13 cellular contexts compared by ENCODE assay signal in genomic region chr9:33807156-33807555, GRCh38. TPM values are rescaled to one million over a fixed set of nuclear protein-coding genes. Genes with fewer than 3 reads are reported as not detected.
DNase-seq lines count a peak whose midpoint lies in the region; ATAC-seq and TF ChIP-seq lines count a peak whose summit lies in the region.
"Not testable (repeated sequence)": the region's sequence is repeated elsewhere in the genome, so short reads cannot be mapped to it uniquely, and the experiment has no call there.
"Had no signal": no experiment of that assay in that cellular context is flagged by ENCODE, and none has a peak within 500 bp of the region (broad histone marks: within the 10 kb centered on the region; RNA-seq: fewer than 3 reads in every experiment).

No MANE protein-coding gene starts in this region.

- not testable (repeated sequence) for H3K4me2 ChIP-seq in GM23248 (ENCODE audit: unreplicated experiment); SK-N-SH

- peak overlapping the region; percentile 49; the same call in 1 of the 2 replicates for H3K27ac ChIP-seq in C4-2B
- H3K27ac ChIP-seq in GM23248; SK-N-SH (ENCODE audit: low read depth in 2 of 2, low read length in 1 of 2); right lobe of liver; gastrocnemius medialis: not testable (repeated sequence)

- not testable (repeated sequence) for H3K9me3 ChIP-seq in GM23248 (ENCODE audit: low read depth); SK-N-SH; right lobe of liver; gastrocnemius medialis

- not testable (repeated sequence) for H3K9me2 ChIP-seq in GM23248 (ENCODE audit: insufficient read depth); SK-N-SH

- not testable (repeated sequence) for H3F3A ChIP-seq in GM23248 (ENCODE audit: insufficient read depth); SK-N-SH (replicated peaks; ENCODE audit: insufficient read depth)

- CTCF ChIA-PET in SK-N-SH (lab: Yijun Ruan, JAX): interaction anchor here (1.0 to 1.3 kb wide), 3 partner anchors 8 to 267 kb away, joined by 3 to 5 read pairs (median 3); no protein-coding TSS in a partner anchor

- WGBS in GM23248 (ENCODE audit: low coverage in 1 of 2, low lambda C conversion rate in 2 of 2, missing lambda C conversion rate in 2 of 2), 2 experiments: 57 to 60% methylated on average over 2 of the region's 2 CpGs
- 89% methylated on average over 2 of the region's 2 CpGs for WGBS in SK-N-SH (ENCODE audit: low lambda C conversion rate)
- 41% methylated on average over 2 of the region's 2 CpGs for WGBS in right lobe of liver (ENCODE audit: insufficient coverage, low coverage, low lambda C conversion rate, missing lambda C conversion rate)

- H3K79me2 ChIP-seq in GM23248 (ENCODE audit: insufficient read depth); SK-N-SH (ENCODE audit: insufficient read depth): not testable (repeated sequence)

- H2AFZ ChIP-seq in GM23248: not testable (repeated sequence)
- H2AFZ ChIP-seq in SK-N-SH (ENCODE audit: low read depth): 0 out of 2 replicates have a peak overlapping the region, but pooled peaks have one; percentile 29

- not testable (repeated sequence) for TF ChIP-seq EP300 in SK-N-SH (IDR thresholded peaks at IDR 0.05; ENCODE audit: borderline replicate concordance in 1 of 2, low read depth in 1 of 2, low read length in 1 of 2)

- H4K20me1 ChIP-seq in GM23248 (ENCODE audit: insufficient read depth); SK-N-SH (ENCODE audit: insufficient read depth): not testable (repeated sequence)

- not testable (repeated sequence) for TF ChIP-seq POLR2A in right lobe of liver (IDR thresholded peaks at IDR 0.05); gastrocnemius medialis (IDR thresholded peaks at IDR 0.05)

- DNase-seq in GM23248 (peak; percentile 31), NCI-H1105 treated with DMSO at 0.1 percent for 48 hours (lab: John Stamatoyannopoulos, UW) (peak; percentile 12), NCI-H345 treated with DMSO at 0.1 percent for 48 hours (lab: John Stamatoyannopoulos, UW; ENCODE audit: unreplicated experiment) (peak; percentile 19), epithelial cell of esophagus (ENCODE audit: low read depth) (peak; percentile 62), right lobe of liver (peak; percentile 63 to 74 (median 69)), gastrocnemius medialis (peak in 1 of 2 donors; percentile 37)
- DNase-seq in SK-N-SH: not testable (repeated sequence)

- intact Hi-C loops in right lobe of liver (cut with DNase I); gastrocnemius medialis (cut with DNase I; ENCODE audit: low total_unique reads): not testable (repeated sequence)

- not testable (repeated sequence) for H3K4me3 ChIP-seq in GM23248; SK-N-SH (ENCODE audit: low read depth in 2 of 2, low read length in 1 of 2); epithelial cell of esophagus (ENCODE audit: low read length); right lobe of liver; gastrocnemius medialis

- not testable (repeated sequence) for H3K36me3 ChIP-seq in GM23248 (ENCODE audit: low read depth); SK-N-SH (replicated peaks in 1 of 2; ENCODE audit: control insufficient read depth in 1 of 2, insufficient read depth in 2 of 2, low read length in 1 of 2); right lobe of liver; gastrocnemius medialis

- H3K9ac ChIP-seq in GM23248, SK-N-SH: not testable (repeated sequence)

- not testable (repeated sequence) for TF ChIP-seq RAD21 in SK-N-SH (IDR thresholded peaks at IDR 0.05; ENCODE audit: low read length)

- POLR2A ChIA-PET in SK-N-SH (lab: Yijun Ruan, JAX): not testable (repeated sequence)

- not testable (repeated sequence) for TF ChIP-seq CTCF in C4-2B (conservative IDR thresholded peaks at IDR 0.05); SK-N-SH (IDR thresholded peaks at IDR 0.05); epithelial cell of esophagus (IDR thresholded peaks at IDR 0.05; ENCODE audit: insufficient read depth, low read depth, low read length, missing control alignments); right lobe of liver (IDR thresholded peaks at IDR 0.05); gastrocnemius medialis (IDR thresholded peaks at IDR 0.05 in 4 of 5, conservative IDR thresholded peaks at IDR 0.05 in 1 of 5)

- H3K27me3 ChIP-seq in GM23248 (replicated peaks; ENCODE audit: insufficient read depth); SK-N-SH (ENCODE audit: insufficient read depth); right lobe of liver; gastrocnemius medialis: not testable (repeated sequence)

- in situ Hi-C loops in GM23248 (cut with MboI); gastrocnemius medialis (cut with MboI; ENCODE audit: low sequenced_read_pairs in 4 of 4): not testable (repeated sequence)

- ATAC-seq in right lobe of liver (peak; percentile 97 to 99 (median 98)), gastrocnemius medialis (peak; percentile 65 to 81)

- H3K4me1 ChIP-seq in GM23248 (ENCODE audit: insufficient read depth); SK-N-SH (ENCODE audit: control insufficient read depth in 1 of 2, insufficient read depth in 2 of 2, low read depth in 1 of 2, low read length in 1 of 2); right lobe of liver; gastrocnemius medialis: not testable (repeated sequence)

RNA-seq across cellular contexts. Expression of gene UBE2R2, which starts 9.8 kb away (rescaled TPM):
- 15.9 and 18.9 TPM in 2 replicates for total RNA-seq in GM23248 (2014; rRNA removed; shearing (Covaris generic))
- polyA plus RNA-seq in GM23248 (2016; fragmentation: Nextera tagmentation; extraction: Ambion mirVana): 16.0 and 18.1 TPM in 2 replicates
- polyA plus RNA-seq in SK-N-SH (2012; rRNA removed): 16.4 and 19.7 TPM in 2 replicates
- 28.0 and 32.2 TPM in 2 replicates for polyA plus RNA-seq in SK-N-SH (2012; cell fraction: cytosol; rRNA removed)
- polyA plus RNA-seq in SK-N-SH (2012; cell fraction: nucleus; rRNA removed): 12.2 and 18.0 TPM in 2 replicates
- 10 to 100 TPM; 21.1 to 27.4 (median 21.8) TPM for total RNA-seq in right lobe of liver
- 10 to 100 TPM; 32.5 to 47.3 (median 41.9) TPM for total RNA-seq in gastrocnemius medialis

RNA-seq across cellular contexts. Expression of gene PRSS3, which starts 11.8 kb away (rescaled TPM):
- total RNA-seq in GM23248 (2014; rRNA removed; shearing (Covaris generic)): 15.1 and 30.7 TPM in 2 replicates
- polyA plus RNA-seq in GM23248 (2016; fragmentation: Nextera tagmentation; extraction: Ambion mirVana): 48.2 and 53.3 TPM in 2 replicates
- polyA plus RNA-seq in SK-N-SH (2012; rRNA removed): 2.5 and 4.7 TPM in 2 replicates
- polyA plus RNA-seq in SK-N-SH (2012; cell fraction: cytosol; rRNA removed): 3.6 and 5.6 TPM in 2 replicates
- polyA plus RNA-seq in SK-N-SH (2012; cell fraction: nucleus; rRNA removed): 1.2 and 2.3 TPM in 2 replicates
- total RNA-seq in right lobe of liver: 10 to 100 TPM in 1 of 6 experiments, 1 to 10 TPM in 4, under 1 TPM in 1; 0.93 to 18.0 (median 3.8) TPM
- total RNA-seq in gastrocnemius medialis: under 1 TPM in 1 of 4 donors, not detected in 3; 0.46 TPM
- total RNA-seq: A673; activated T-helper 1 cell treated with anti-CD3 and anti-CD28 coated beads, Interleukin-12 subunit alpha, Interleukin-12 subunit beta, Interleukin-2, Interleukin-4 antibody, amounts not matched to agents 30 ng/mL and 10 ng/mL and 1 ng/mL, durations not matched to agents 14 hours and 24 hours and 36 hours; H1; right cardiac atrium; tibial nerve had no signal
- polyA plus RNA-seq: right cardiac atrium had no signal
